ENCODE assay signal across 19 cellular contexts in genomic region chr16:15843635-15844279, GRCh38. TPM values are rescaled to one million over a fixed set of nuclear protein-coding genes. Genes with fewer than 3 reads are reported as not detected.
"Had no signal": no experiment of that assay in that cellular context is flagged by ENCODE, and none has a peak within 500 bp of the region (broad histone marks: within the 10 kb centered on the region; RNA-seq: fewer than 3 reads in every experiment).

No MANE protein-coding gene starts in this region.

- ATAC-seq: activated CD4-positive, CD25-positive, alpha-beta regulatory T cell treated with anti-CD3 and anti-CD28 coated beads, Interleukin-2, amount 50 U/mL, for 24 hours; left colon; mucosa of descending colon; naive thymus-derived CD8-positive, alpha-beta T cell; stimulated activated naive CD8-positive, alpha-beta T cell treated with anti-CD3 and anti-CD28 coated beads, Interleukin-15, Interleukin-2, amounts not matched to agents 100 U/mL and 50 U/mL, for 24 hours had no signal

- DNase-seq: activated CD4-positive, alpha-beta T cell treated with anti-CD3 and anti-CD28 coated beads, Interleukin-2, amount 50 U/mL, for 4 hours; activated naive CD4-positive, alpha-beta T cell treated with anti-CD3 and anti-CD28 coated beads for 36 hours; activated T-cell treated with anti-CD3 and anti-CD28 coated beads for 4 hours; dorsolateral prefrontal cortex; erythroblast; left colon; mammary epithelial cell; mucosa of descending colon; naive thymus-derived CD8-positive, alpha-beta T cell; retina; stimulated activated CD4-positive, alpha-beta T cell treated with anti-CD3 and anti-CD28 coated beads, Interleukin-4, amount 100 ng/mL, for 4 hours; stimulated activated CD8-positive, alpha-beta memory T cell treated with anti-CD3 and anti-CD28 coated beads, Interleukin-4, amount 100 ng/mL, for 48 hours; stimulated activated naive CD8-positive, alpha-beta T cell treated with anti-CD3 and anti-CD28 coated beads, Interleukin-15, Interleukin-2, amounts not matched to agents 100 U/mL and 50 U/mL, for 24 hours; SW 1271 had no signal

- FAIRE-seq: islet of Langerhans had no signal

- H3K27me3 ChIP-seq: neutrophil had no signal

- H3K36me3 ChIP-seq: cardiac muscle cell, neutrophil had no signal

- H3K27ac ChIP-seq: cardiac muscle cell, dorsolateral prefrontal cortex, neutrophil, skin epidermis had no signal

- H3K4me3 ChIP-seq: cardiac muscle cell, dorsolateral prefrontal cortex, mucosa of descending colon, skin epidermis had no signal

- H3K9me3 ChIP-seq: mucosa of descending colon, neutrophil had no signal

RNA-seq across cellular contexts. Expression of gene MYH11, which starts 13.1 kb away (rescaled TPM):
- total RNA-seq: activated naive CD4-positive, alpha-beta T cell treated with anti-CD3 and anti-CD28 coated beads for 36 hours; naive thymus-derived CD8-positive, alpha-beta T cell had no signal
- polyA plus RNA-seq: mammary epithelial cell had no signal
